ENCODE assay signal across 14 cellular contexts in the genomic region with DNA sequence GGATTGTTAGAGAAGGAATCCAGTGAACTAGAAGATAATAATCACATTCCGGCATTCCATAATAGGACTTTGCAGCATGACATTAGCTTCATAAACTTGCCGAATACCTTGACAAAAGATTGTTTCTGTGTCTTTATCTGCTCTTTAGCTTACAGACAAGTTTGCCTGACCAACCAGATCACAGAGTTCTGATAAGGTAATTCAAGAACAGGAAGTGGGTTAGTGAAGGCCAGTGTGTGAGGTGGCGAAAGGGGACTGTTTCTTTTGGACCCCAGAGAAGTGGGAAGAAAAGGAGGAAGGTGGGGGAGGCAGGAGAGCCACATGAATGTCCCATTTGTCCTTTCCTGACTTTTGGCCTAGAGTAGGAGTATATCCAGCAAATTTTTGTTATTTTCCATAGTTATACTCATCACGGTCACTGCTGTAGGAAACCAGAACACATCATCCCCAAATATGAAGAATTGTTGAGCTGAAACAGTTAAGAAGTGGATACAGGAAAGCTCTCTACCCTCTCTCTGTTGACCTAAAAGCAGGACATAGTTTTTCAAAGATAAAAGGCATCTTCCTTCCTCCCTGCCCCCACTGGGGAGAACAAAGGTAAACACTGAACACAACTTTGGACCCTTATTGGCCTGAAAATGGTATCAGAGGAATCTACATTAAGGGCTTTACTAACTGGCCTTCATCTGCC.
A peak's percentile ranks its signal among the peaks of the same experiment; 100 is the strongest.
DNase-seq lines count a peak whose midpoint lies in the region; ATAC-seq and TF ChIP-seq lines count a peak whose summit lies in the region.
"Had no signal": no experiment of that assay in that cellular context is flagged by ENCODE, and none has a peak within 500 bp of the region (broad histone marks: within the 10 kb centered on the region; RNA-seq: fewer than 3 reads in every experiment).

No MANE protein-coding gene starts in this region.

- H3K27me3 ChIP-seq in CD8-positive, alpha-beta memory T cell (ENCODE audit: insufficient read depth, low read length, poor library complexity, severe bottlenecking), result no peaks in the 10 kb centered on the region
- H3K27me3 ChIP-seq: upper lobe of right lung had no signal

- intact Hi-C loops in activated CD8-positive, alpha-beta T cell treated with anti-CD3 and anti-CD28 coated beads for 36 hours (cut with micrococcal nuclease), result loop anchor here (5.0 kb wide), 2 partner anchors 38 to 183 kb away; no protein-coding TSS in a partner anchor

- peak overlapping the region; percentile 2 to 88 (median 50) for H3K27ac Mint-ChIP-seq in CD8-positive, alpha-beta memory T cell
- H3K27ac Mint-ChIP-seq in activated CD8-positive, alpha-beta T cell treated with anti-CD3 and anti-CD28 coated beads for 36 hours, result peak overlapping the region; percentile 72
- H3K27ac Mint-ChIP-seq in naive thymus-derived CD8-positive, alpha-beta T cell, result peak overlapping the region in 9 of 10 donors; percentile 27 to 88 (median 75)
- no peak overlapping the region for H3K27ac Mint-ChIP-seq in glutamatergic neuron (ENCODE audit: unreplicated experiment)

- no peaks in the 10 kb centered on the region for H3K36me3 Mint-ChIP-seq in CD8-positive, alpha-beta memory T cell
- H3K36me3 Mint-ChIP-seq in activated CD8-positive, alpha-beta T cell treated with anti-CD3 and anti-CD28 coated beads for 36 hours (ENCODE audit: low read depth), result no peaks in the 10 kb centered on the region
- peaks cover 0 to 2% (median 0%) of the 10 kb centered on the region in 3 donors for H3K36me3 Mint-ChIP-seq in naive thymus-derived CD8-positive, alpha-beta T cell
- no peaks in the 10 kb centered on the region for H3K36me3 Mint-ChIP-seq in glutamatergic neuron (ENCODE audit: unreplicated experiment)

- peaks cover 51 to 82% (median 70%) of the 10 kb centered on the region in 3 donors for H3K4me1 Mint-ChIP-seq in CD8-positive, alpha-beta memory T cell
- peaks cover 78% of the 10 kb centered on the region for H3K4me1 Mint-ChIP-seq in activated CD8-positive, alpha-beta T cell treated with anti-CD3 and anti-CD28 coated beads for 36 hours (ENCODE audit: low read depth)
- peaks cover 31 to 75% (median 60%) of the 10 kb centered on the region in 4 donors for H3K4me1 Mint-ChIP-seq in naive thymus-derived CD8-positive, alpha-beta T cell
- H3K4me1 Mint-ChIP-seq in glutamatergic neuron (ENCODE audit: low read depth, unreplicated experiment), result no peaks in the 10 kb centered on the region

- POLR2A ChIA-PET in CD8-positive, alpha-beta memory T cell (lab: Charles Lee), result no interaction called here
- POLR2A ChIA-PET in activated CD8-positive, alpha-beta T cell treated with anti-CD3 and anti-CD28 coated beads for 36 hours (lab: Charles Lee), result interaction anchor here (1.0 to 1.7 kb wide), 3 partner anchors 19 to 75 kb away, joined by 3 to 9 read pairs (median 3); no protein-coding TSS in a partner anchor
- POLR2A ChIA-PET in naive thymus-derived CD8-positive, alpha-beta T cell (lab: Charles Lee), result interaction anchor here (0.7 to 0.8 kb wide), 2 partner anchors 12 to 72 kb away, joined by 3 to 4 read pairs; partner anchors contain the start of gene TNFAIP3

- TF ChIP-seq CTCF in activated CD8-positive, alpha-beta T cell treated with anti-CD3 and anti-CD28 coated beads for 36 hours (IDR thresholded peaks at IDR 0.05), result no peak
- no peak for TF ChIP-seq CTCF in glutamatergic neuron (IDR thresholded peaks at IDR 0.05; ENCODE audit: partially characterized antibody, unreplicated experiment)

- no peaks in the 10 kb centered on the region for H3K9me3 ChIP-seq in CD8-positive, alpha-beta memory T cell (ENCODE audit: low read length)
- H3K9me3 ChIP-seq in KOPT-K1 (ENCODE audit: insufficient read depth, low read length, poor library complexity, severe bottlenecking), result no peaks in the 10 kb centered on the region
- H3K9me3 ChIP-seq: upper lobe of right lung had no signal

- CTCF ChIA-PET in CD8-positive, alpha-beta memory T cell (lab: Charles Lee), result interaction anchor here (0.9 to 1.6 kb wide), 5 partner anchors 16 to 86 kb away, joined by 3 to 7 read pairs (median 3); partner anchors contain the start of gene TNFAIP3
- CTCF ChIA-PET in activated CD8-positive, alpha-beta T cell treated with anti-CD3 and anti-CD28 coated beads for 36 hours (lab: Charles Lee), result interaction anchor here (0.7 to 12.2 kb wide), 7 partner anchors 10 to 206 kb away, joined by 3 to 221 read pairs (median 4); partner anchors contain the start of gene TNFAIP3

- DNase-seq in CD8-positive, alpha-beta memory T cell, result no peak
- no peak for DNase-seq in activated CD8-positive, alpha-beta T cell treated with anti-CD3 and anti-CD28 coated beads for 36 hours
- DNase-seq in naive thymus-derived CD8-positive, alpha-beta T cell, result no peak
- no peak for DNase-seq in glutamatergic neuron
- DNase-seq: dermis blood vessel endothelial cell; NCI-H1092 treated with DMSO at 0.1 percent for 48 hours; PC-3; stimulated activated CD8-positive, alpha-beta memory T cell treated with anti-CD3 and anti-CD28 coated beads, Interleukin-4, amount 100 ng/mL, for 48 hours; upper lobe of right lung had no signal

- H3K27me3 Mint-ChIP-seq in CD8-positive, alpha-beta memory T cell, result no peaks in the 10 kb centered on the region
- H3K27me3 Mint-ChIP-seq in activated CD8-positive, alpha-beta T cell treated with anti-CD3 and anti-CD28 coated beads for 36 hours, result no peaks in the 10 kb centered on the region
- no peaks in the 10 kb centered on the region for H3K27me3 Mint-ChIP-seq in naive thymus-derived CD8-positive, alpha-beta T cell
- no peaks in the 10 kb centered on the region for H3K27me3 Mint-ChIP-seq in glutamatergic neuron (ENCODE audit: unreplicated experiment)

- ATAC-seq in activated CD8-positive, alpha-beta T cell treated with anti-CD3 and anti-CD28 coated beads for 36 hours, result no peak
- no peak for ATAC-seq in naive thymus-derived CD8-positive, alpha-beta T cell
- no peak for ATAC-seq in GM19463 (IDR thresholded peaks at IDR 0.05; ENCODE audit: unreplicated experiment)
- no peak for ATAC-seq in GM21381 (IDR thresholded peaks at IDR 0.05; ENCODE audit: unreplicated experiment)
- ATAC-seq: left lobe of liver, PC-3, SK-N-SH treated with all-trans-retinoic acid at 6 μM for 48 hours, upper lobe of right lung had no signal

- no peaks in the 10 kb centered on the region for H3K36me3 ChIP-seq in CD8-positive, alpha-beta memory T cell (ENCODE audit: insufficient read depth, low read length)
- no peaks in the 10 kb centered on the region for H3K36me3 ChIP-seq in KOPT-K1 (ENCODE audit: insufficient read depth, low read length)
- H3K36me3 ChIP-seq: upper lobe of right lung had no signal

- H3K27ac ChIP-seq in CD8-positive, alpha-beta memory T cell (ENCODE audit: low read depth, low read length), result peak overlapping the region; percentile 43
- peak overlapping the region; percentile 58 for H3K27ac ChIP-seq in KOPT-K1 (ENCODE audit: low read depth, low read length, poor library complexity, severe bottlenecking)
- H3K27ac ChIP-seq: upper lobe of right lung had no signal

- peak overlapping the region in 3 of 7 donors; percentile 2 to 69 (median 14) for H3K4me3 Mint-ChIP-seq in CD8-positive, alpha-beta memory T cell
- no peak overlapping the region for H3K4me3 Mint-ChIP-seq in activated CD8-positive, alpha-beta T cell treated with anti-CD3 and anti-CD28 coated beads for 36 hours
- H3K4me3 Mint-ChIP-seq in naive thymus-derived CD8-positive, alpha-beta T cell, result peak overlapping the region in 1 of 10 donors; percentile 12
- H3K4me3 Mint-ChIP-seq in glutamatergic neuron (ENCODE audit: unreplicated experiment), result no peak overlapping the region

- no peaks in the 10 kb centered on the region for H3K9me3 Mint-ChIP-seq in CD8-positive, alpha-beta memory T cell
- H3K9me3 Mint-ChIP-seq in activated CD8-positive, alpha-beta T cell treated with anti-CD3 and anti-CD28 coated beads for 36 hours, result no peaks in the 10 kb centered on the region
- peaks cover 0 to 1% (median 0%) of the 10 kb centered on the region in 9 donors for H3K9me3 Mint-ChIP-seq in naive thymus-derived CD8-positive, alpha-beta T cell
- no peaks in the 10 kb centered on the region for H3K9me3 Mint-ChIP-seq in glutamatergic neuron (ENCODE audit: unreplicated experiment)

- H3K4me3 ChIP-seq in CD8-positive, alpha-beta memory T cell (ENCODE audit: low read length), result peak overlapping the region; percentile 6
- H3K4me3 ChIP-seq: upper lobe of right lung had no signal

- H3K4me1 ChIP-seq in CD8-positive, alpha-beta memory T cell (ENCODE audit: insufficient read depth, low read length), result peaks cover 48% of the 10 kb centered on the region
- H3K4me1 ChIP-seq: upper lobe of right lung had no signal
